ENCODE assay signal across 17 cellular contexts in the genomic region with DNA sequence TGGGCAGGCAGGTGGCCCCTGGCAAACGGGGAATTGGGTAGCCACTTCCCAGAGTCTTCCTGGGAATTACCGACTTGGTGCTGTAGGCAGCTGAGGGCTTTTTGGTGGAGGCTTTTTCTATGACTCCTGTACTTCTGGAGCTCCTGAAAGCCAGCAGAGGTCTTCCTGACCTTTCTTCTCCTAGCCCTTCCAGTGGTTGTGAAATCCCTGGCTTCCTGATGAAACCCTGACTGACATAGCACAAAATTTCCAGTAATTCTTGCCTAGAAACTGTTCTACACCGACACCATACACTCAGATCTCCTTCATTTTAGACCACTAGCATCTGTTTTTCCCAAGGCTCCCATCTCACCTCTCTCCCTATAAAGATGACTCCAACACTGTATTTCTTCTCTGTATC.
A peak's percentile ranks its signal among the peaks of the same experiment; 100 is the strongest.
DNase-seq lines count a peak whose midpoint lies in the region; ATAC-seq, FAIRE-seq and TF ChIP-seq lines count a peak whose summit lies in the region.
"Had no signal": no experiment of that assay in that cellular context is flagged by ENCODE, and none has a peak within 500 bp of the region (broad histone marks: within the 10 kb centered on the region; RNA-seq: fewer than 3 reads in every experiment).

No MANE protein-coding gene starts in this region.

- DNase-seq in MCF 10A (ENCODE audit: unreplicated experiment) (peak; percentile 16), breast epithelium (ENCODE audit: low spot score in 2 of 2) (no peak), fibroblast of pulmonary artery (ENCODE audit: low read depth) (peak; percentile 28), HepG2 (ENCODE audit: low spot score) (no peak), DMS53 treated with DMSO at 0.1 percent for 48 hours (lab: John Stamatoyannopoulos, UW; ENCODE audit: unreplicated experiment) (no peak), Caco-2 (no peak), SJCRH30 (no peak)
- DNase-seq in stimulated activated naive CD4-positive, alpha-beta T cell (lab: John Stamatoyannopoulos, UW), result no peak
- DNase-seq: Calu3; CD8-positive, alpha-beta memory T cell; DMS 273 treated with DMSO at 0.1 percent for 48 hours; DMS79; H7 had no signal

- H4K20me1 ChIP-seq in HepG2 (ENCODE audit: insufficient read depth, low read length), result no peaks in the 10 kb centered on the region

- H3K4me1 ChIP-seq in breast epithelium, result no peaks in the 10 kb centered on the region
- H3K4me1 ChIP-seq in HepG2 (ENCODE audit: insufficient read depth, low read length), result peaks cover 12% of the 10 kb centered on the region; the same call in 1 of the 2 replicates
- H3K4me1 ChIP-seq in Caco-2, result no peaks in the 10 kb centered on the region
- H3K4me1 ChIP-seq in SJCRH30, result no peaks in the 10 kb centered on the region

- intact Hi-C loops in MCF 10A (cut with micrococcal nuclease) (no loop called here), breast epithelium (cut with DNase I; ENCODE audit: low total_unique reads) (no loop called here), HepG2 (cut with micrococcal nuclease; ENCODE audit: unreplicated experiment) (no loop called here), Caco-2 (cut with micrococcal nuclease; ENCODE audit: unreplicated experiment) (no loop called here)

- H3K27me3 ChIP-seq in breast epithelium (no peaks in the 10 kb centered on the region), HepG2 (ENCODE audit: control insufficient read depth in 1 of 2, insufficient read depth in 2 of 2, low read length in 2 of 2) (peaks cover 0 to 10% of the 10 kb centered on the region in 2 experiments; a peak in 1 of 5 replicates), Caco-2 (replicated peaks; ENCODE audit: control insufficient read depth, insufficient read depth, low read length) (no peaks in the 10 kb centered on the region; the same call in 1 of the 2 replicates), SJCRH30 (no peaks in the 10 kb centered on the region)

- H3K36me3 ChIP-seq in breast epithelium (no peaks in the 10 kb centered on the region), HepG2 (replicated peaks in 1 of 2; ENCODE audit: control insufficient read depth in 1 of 2, insufficient read depth in 2 of 2, low read length in 2 of 2) (no peaks in the 10 kb centered on the region), Caco-2 (ENCODE audit: control insufficient read depth, insufficient read depth, low read length) (no peaks in the 10 kb centered on the region), SJCRH30 (no peaks in the 10 kb centered on the region)

- no peak overlapping the region for H3K4me3 Mint-ChIP-seq in MCF 10A (ENCODE audit: unreplicated experiment)
- H3K4me3 Mint-ChIP-seq in Caco-2 (ENCODE audit: unreplicated experiment), result no peak overlapping the region
- H3K4me3 Mint-ChIP-seq: CD8-positive, alpha-beta memory T cell; GM23338 had no signal

- H3K9me3 ChIP-seq in breast epithelium (no peaks in the 10 kb centered on the region), HepG2 (ENCODE audit: low read length) (no peaks in the 10 kb centered on the region), Caco-2 (no peaks in the 10 kb centered on the region), SJCRH30 (replicated peaks) (no peaks in the 10 kb centered on the region)

- no peak overlapping the region for H3K27ac Mint-ChIP-seq in MCF 10A (ENCODE audit: low read depth, unreplicated experiment)
- no peak overlapping the region for H3K27ac Mint-ChIP-seq in Caco-2 (ENCODE audit: unreplicated experiment)
- H3K27ac Mint-ChIP-seq: CD8-positive, alpha-beta memory T cell; GM23338 had no signal

- H3K9me3 Mint-ChIP-seq in MCF 10A (ENCODE audit: unreplicated experiment), result no peaks in the 10 kb centered on the region
- H3K9me3 Mint-ChIP-seq in Caco-2 (ENCODE audit: unreplicated experiment), result no peaks in the 10 kb centered on the region
- H3K9me3 Mint-ChIP-seq: CD8-positive, alpha-beta memory T cell; GM23338 had no signal

- POLR2A ChIA-PET in MCF 10A (lab: Yijun Ruan, JAX), result no interaction called here
- POLR2A ChIA-PET in HepG2 (lab: Yijun Ruan, JAX), result no interaction called here
- POLR2A ChIA-PET in Caco-2 (lab: Charles Lee), result no interaction called here

- in situ Hi-C loops in HepG2 (cut with HindIII; ENCODE audit: extremely low pct_ligation_motif_present, low pct_unique_long_range_greater_than_20kb), result no loop called here

- FAIRE-seq in HepG2 (lab: Jason Lieb, UNC), result no peak
- FAIRE-seq: GM12878, GM18507 had no signal

- H3K4me3 ChIP-seq in breast epithelium (no peak overlapping the region), fibroblast of pulmonary artery (replicated peaks; ENCODE audit: low read depth, low read length) (no peak overlapping the region), HepG2 (replicated peaks in 1 of 3; ENCODE audit: insufficient read depth in 1 of 3, low read depth in 2 of 3, low read length in 3 of 3) (no peak overlapping the region), Caco-2 (ENCODE audit: low read depth, low read length) (no peak overlapping the region), SJCRH30 (no peak overlapping the region)
- H3K4me3 ChIP-seq: GM12878, GM23338 had no signal

- H3K4me1 Mint-ChIP-seq in MCF 10A (ENCODE audit: insufficient read depth, unreplicated experiment), result no peaks in the 10 kb centered on the region
- no peaks in the 10 kb centered on the region for H3K4me1 Mint-ChIP-seq in Caco-2 (ENCODE audit: low read depth, unreplicated experiment)
- H3K4me1 Mint-ChIP-seq: CD8-positive, alpha-beta memory T cell had no signal

- no peak for TF ChIP-seq RAD21 in HepG2 (CRISPR knock-in tag; IDR thresholded peaks at IDR 0.05)

- no peak overlapping the region for H3K9ac ChIP-seq in HepG2 (ENCODE audit: insufficient read depth, low read depth, low read length)

- ATAC-seq in HepG2, result peak; percentile 41; the same call in 1 of the 3 replicates
- ATAC-seq: GM12878, GM23338 had no signal

- BruUV-seq in MCF 10A (replicated peaks; lab: Mats Ljungman, UMichigan) (no TSS peak), HepG2 (replicated peaks; lab: Mats Ljungman, UMichigan) (no TSS peak), Caco-2 (replicated peaks; lab: Mats Ljungman, UMichigan) (no TSS peak)

- CTCF ChIA-PET in MCF 10A (lab: Yijun Ruan, JAX), result interaction anchor here (0.6 to 0.9 kb wide), 3 partner anchors 10 to 205 kb away, joined by 3 to 5 read pairs (median 4); no protein-coding TSS in a partner anchor
- CTCF ChIA-PET in HepG2 (lab: Yijun Ruan, JAX; ENCODE audit: low intra/inter-chr PET ratio, low total read pairs), result no interaction called here
- CTCF ChIA-PET in Caco-2 (lab: Charles Lee), result no interaction called here

- H3K27ac ChIP-seq in breast epithelium, result no peak overlapping the region
- H3K27ac ChIP-seq in HepG2 (ENCODE audit: extremely low read length, insufficient read depth, low read length), result no peak overlapping the region
- H3K27ac ChIP-seq in SJCRH30, result no peak overlapping the region
- H3K27ac ChIP-seq: 22Rv1 had no signal

- 5% methylated on average over 3 of the region's 3 CpGs for WGBS in HepG2 (ENCODE audit: low lambda C conversion rate)

- no peak overlapping the region for H3K4me2 ChIP-seq in HepG2 (ENCODE audit: low read depth, low read length)
- H3K4me2 ChIP-seq: GM23338 had no signal

- TF ChIP-seq EP300 in HepG2 (IDR thresholded peaks at IDR 0.05; ENCODE audit: low read depth in 2 of 2, low read length in 2 of 2), result no peak
- TF ChIP-seq EP300 in HepG2 (CRISPR knock-in tag; IDR thresholded peaks at IDR 0.05; ENCODE audit: borderline replicate concordance), result no peak

- TF ChIP-seq POLR2A in breast epithelium (IDR thresholded peaks at IDR 0.05) (no peak), HepG2 (IDR thresholded peaks at IDR 0.05; ENCODE audit: insufficient read depth in 1 of 2, low read depth in 2 of 2, low read length in 2 of 2) (no peak)

- H3K27me3 Mint-ChIP-seq in MCF 10A (ENCODE audit: insufficient read depth, unreplicated experiment) (no peaks in the 10 kb centered on the region), Caco-2 (ENCODE audit: insufficient read depth, unreplicated experiment) (peaks cover 11% of the 10 kb centered on the region)

- TF ChIP-seq CTCF in MCF 10A (IDR thresholded peaks at IDR 0.05; ENCODE audit: unreplicated experiment) (no peak), breast epithelium (IDR thresholded peaks at IDR 0.05) (no peak), fibroblast of pulmonary artery (IDR thresholded peaks at IDR 0.05; ENCODE audit: low read length, missing control alignments) (no peak), HepG2 (CRISPR knock-in tag; IDR thresholded peaks at IDR 0.05) (no peak), Caco-2 (IDR thresholded peaks at IDR 0.05; ENCODE audit: insufficient read depth in 1 of 2, low read depth in 1 of 2, low read length in 1 of 2, severe bottlenecking in 1 of 2, unreplicated experiment in 1 of 2) (no peak)

- H3K36me3 Mint-ChIP-seq in MCF 10A (ENCODE audit: insufficient read depth, unreplicated experiment), result no peaks in the 10 kb centered on the region
- no peaks in the 10 kb centered on the region for H3K36me3 Mint-ChIP-seq in Caco-2 (ENCODE audit: insufficient read depth, unreplicated experiment)

- no peak overlapping the region for H2AFZ ChIP-seq in HepG2 (ENCODE audit: low read length)
- H2AFZ ChIP-seq: GM23338 had no signal

- H3K79me2 ChIP-seq in HepG2 (ENCODE audit: insufficient read depth, low read length), result no peaks in the 10 kb centered on the region

TF ChIP-seq in HepG2, 621 proteins besides CTCF, POLR2A, EP300 and RAD21:
- TF ChIP-seq SIN3B (IDR thresholded peaks at IDR 0.05; ENCODE audit: low read length), result no peak
- TF ChIP-seq ZNF768 (CRISPR knock-in tag; IDR thresholded peaks at IDR 0.05), result no peak
- peak; percentile 82 for TF ChIP-seq CEBPB (IDR thresholded peaks at IDR 0.05; ENCODE audit: borderline replicate concordance, low read depth, low read length)
- no peak for TF ChIP-seq ZNF549 (CRISPR knock-in tag; IDR thresholded peaks at IDR 0.05)

Comparison
In these comparisons a context has a peak if more than half of its experiments do, and no peak if none do; other contexts are left out.
1. DNase-seq: peak in MCF 10A (single experiment) and fibroblast of pulmonary artery (single experiment); none in breast epithelium (0 of 2), HepG2 (single experiment), DMS53 treated with DMSO at 0.1 percent for 48 hours (single experiment), stimulated activated naive CD4-positive, alpha-beta T cell (0 of 6), Caco-2 (0 of 2) and SJCRH30 (0 of 2).